1 cellular context compared by ENCODE assay signal in genomic region chr10:95777638-95778037, GRCh38. TPM values are rescaled to one million over a fixed set of nuclear protein-coding genes. Genes with fewer than 3 reads are reported as not detected.
"Had no signal": no experiment of that assay in that cellular context is flagged by ENCODE, and none has a peak within 500 bp of the region (broad histone marks: within the 10 kb centered on the region; RNA-seq: fewer than 3 reads in every experiment).

No MANE protein-coding gene starts in this region.

RNA-seq across cellular contexts. Expression of gene ENTPD1, which starts 21.7 kb away (rescaled TPM):
- total RNA-seq: G401 had no signal
